9 cellular contexts compared by ENCODE assay signal in genomic region chr1:112337028-112337531, GRCh38. TPM values are rescaled to one million over a fixed set of nuclear protein-coding genes. Genes with fewer than 3 reads are reported as not detected.
DNase-seq lines count a peak whose midpoint lies in the region; ATAC-seq and TF ChIP-seq lines count a peak whose summit lies in the region.
"Had no signal": no experiment of that assay in that cellular context is flagged by ENCODE, and none has a peak within 500 bp of the region (broad histone marks: within the 10 kb centered on the region; RNA-seq: fewer than 3 reads in every experiment).

No MANE protein-coding gene starts in this region.

- H3K4me1 Mint-ChIP-seq in Calu3 (ENCODE audit: low read depth, unreplicated experiment) = no peaks in the 10 kb centered on the region

- H3K9me3 Mint-ChIP-seq in Calu3 (ENCODE audit: low read depth, unreplicated experiment) = peaks cover 3% of the 10 kb centered on the region

- no peak overlapping the region for H3K27ac Mint-ChIP-seq in Calu3 (ENCODE audit: unreplicated experiment)

- peak; percentile 54 for ATAC-seq in mucosa of descending colon
- no peak for ATAC-seq in HG02763 (IDR thresholded peaks at IDR 0.05; ENCODE audit: unreplicated experiment)
- ATAC-seq in HG02759 (IDR thresholded peaks at IDR 0.05; ENCODE audit: unreplicated experiment) = no peak
- no peak for ATAC-seq in HG03442 (IDR thresholded peaks at IDR 0.05; ENCODE audit: unreplicated experiment)

- DNase-seq in Calu3 (peak; percentile 17), HFF-Myc (ENCODE audit: extremely low read depth, low read depth) (no peak), RPMI7951 (ENCODE audit: low read depth) (peak; percentile 46), dermis blood vessel endothelial cell (peak; percentile 53), mucosa of descending colon (no peak)

- no TSS peak for BruUV-seq in Calu3 (replicated peaks; lab: Mats Ljungman, UMichigan)

- no peaks in the 10 kb centered on the region for H3K9me3 ChIP-seq in mucosa of descending colon
- H3K9me3 ChIP-seq: ovary had no signal

- H3K36me3 ChIP-seq in mucosa of descending colon (ENCODE audit: low read depth) = no peaks in the 10 kb centered on the region
- H3K36me3 ChIP-seq: ovary had no signal

- no peaks in the 10 kb centered on the region for H3K36me3 Mint-ChIP-seq in Calu3 (ENCODE audit: insufficient read depth, unreplicated experiment)

- peaks cover 89% of the 10 kb centered on the region for H3K27me3 Mint-ChIP-seq in Calu3 (ENCODE audit: unreplicated experiment)

- intact Hi-C loops in Calu3 (cut with micrococcal nuclease; ENCODE audit: unreplicated experiment) (no loop called here), mucosa of descending colon (cut with DNase I, micrococcal nuclease) (no loop called here)

- TF ChIP-seq CTCF in Calu3 (IDR thresholded peaks at IDR 0.05; ENCODE audit: unreplicated experiment) (peak; percentile 46), HFF-Myc (IDR thresholded peaks at IDR 0.05; ENCODE audit: low read depth, low read length, missing control alignments) (peak; percentile 66), mucosa of descending colon (IDR thresholded peaks at IDR 0.05) (peak; percentile 29)

- no peaks in the 10 kb centered on the region for H3K4me1 ChIP-seq in mucosa of descending colon (ENCODE audit: low read depth)

- no peak overlapping the region for H3K4me3 Mint-ChIP-seq in Calu3 (ENCODE audit: low read depth, unreplicated experiment)

- CTCF ChIA-PET in Calu3 (lab: Charles Lee) = interaction anchor here (0.7 kb wide), 1 partner anchor 306 kb away, joined by 3 read pairs; no protein-coding TSS in a partner anchor

- H3K4me3 ChIP-seq in HFF-Myc (replicated peaks; ENCODE audit: low read depth, low read length) = no peak overlapping the region
- H3K4me3 ChIP-seq in mucosa of descending colon = no peak overlapping the region
- H3K4me3 ChIP-seq: ovary had no signal

RNA-seq across cellular contexts. Expression of gene CTTNBP2NL, which starts 58.9 kb away (rescaled TPM):
- 46.1 and 48.9 TPM in 2 replicates for total RNA-seq in Calu3 (2022)
- total RNA-seq in RPMI7951 (2014; rRNA removed; shearing (Covaris generic)) = 9.9 and 11.9 TPM in 2 replicates
- total RNA-seq in dermis blood vessel endothelial cell = 23.8 and 28.0 TPM in 2 replicates
- 10 to 100 TPM; 61.4 to 90.2 (median 79.6) TPM for total RNA-seq in mucosa of descending colon

Comparison
In these comparisons a context has a peak if more than half of its experiments do, and no peak if none do; other contexts are left out.
1. DNase-seq: peak in Calu3 (single experiment), RPMI7951 (single experiment) and dermis blood vessel endothelial cell (single experiment); none in HFF-Myc (single experiment) and mucosa of descending colon (0 of 3).
2. Peak in every context shown above with its lines, with median percentiles within 50 percentile points of each other: CTCF ChIP-seq.